ENCODE assay signal across 1 cellular context in the genomic region with DNA sequence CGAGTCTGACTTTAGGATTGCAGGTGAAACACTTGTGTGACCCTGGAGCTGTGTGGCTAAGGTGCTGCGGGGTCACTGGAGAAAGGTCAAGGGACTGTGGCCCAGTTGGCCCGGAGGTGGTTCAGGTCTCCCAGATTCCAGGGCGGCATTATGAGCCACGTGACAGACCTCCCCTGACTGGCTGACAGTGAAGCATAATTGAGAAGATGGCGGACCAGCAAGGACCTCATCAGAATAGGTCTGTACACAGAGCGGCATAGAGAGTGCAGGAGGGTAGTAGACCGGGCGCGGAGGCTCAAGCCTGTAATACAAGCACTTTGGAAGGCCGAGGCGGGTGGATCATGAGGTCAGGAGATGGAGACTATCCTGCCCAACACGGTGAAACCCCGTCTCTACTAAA.
A peak's percentile ranks its signal among the peaks of the same experiment; 100 is the strongest.
TF ChIP-seq lines count a peak whose summit lies in the region.

No MANE protein-coding gene starts in this region.

TF ChIP-seq in HepG2, 621 proteins besides CTCF, POLR2A, EP300 and RAD21 (continued from another document):
- TF ChIP-seq, protein P1, sequence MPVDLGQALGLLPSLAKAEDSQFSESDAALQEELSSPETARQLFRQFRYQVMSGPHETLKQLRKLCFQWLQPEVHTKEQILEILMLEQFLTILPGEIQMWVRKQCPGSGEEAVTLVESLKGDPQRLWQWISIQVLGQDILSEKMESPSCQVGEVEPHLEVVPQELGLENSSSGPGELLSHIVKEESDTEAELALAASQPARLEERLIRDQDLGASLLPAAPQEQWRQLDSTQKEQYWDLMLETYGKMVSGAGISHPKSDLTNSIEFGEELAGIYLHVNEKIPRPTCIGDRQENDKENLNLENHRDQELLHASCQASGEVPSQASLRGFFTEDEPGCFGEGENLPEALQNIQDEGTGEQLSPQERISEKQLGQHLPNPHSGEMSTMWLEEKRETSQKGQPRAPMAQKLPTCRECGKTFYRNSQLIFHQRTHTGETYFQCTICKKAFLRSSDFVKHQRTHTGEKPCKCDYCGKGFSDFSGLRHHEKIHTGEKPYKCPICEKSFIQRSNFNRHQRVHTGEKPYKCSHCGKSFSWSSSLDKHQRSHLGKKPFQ (CRISPR knock-in tag; IDR thresholded peaks at IDR 0.05; ENCODE audit: insufficient replicate concordance): no peak
- TF ChIP-seq MED13 (CRISPR knock-in tag; IDR thresholded peaks at IDR 0.05) (no peak), JUNB (CRISPR knock-in tag; IDR thresholded peaks at IDR 0.05; ENCODE audit: borderline replicate concordance) (no peak), ZNF792 (CRISPR knock-in tag; IDR thresholded peaks at IDR 0.05) (no peak), MED1 (CRISPR knock-in tag; IDR thresholded peaks at IDR 0.05) (no peak)
- TF ChIP-seq, protein P2, sequence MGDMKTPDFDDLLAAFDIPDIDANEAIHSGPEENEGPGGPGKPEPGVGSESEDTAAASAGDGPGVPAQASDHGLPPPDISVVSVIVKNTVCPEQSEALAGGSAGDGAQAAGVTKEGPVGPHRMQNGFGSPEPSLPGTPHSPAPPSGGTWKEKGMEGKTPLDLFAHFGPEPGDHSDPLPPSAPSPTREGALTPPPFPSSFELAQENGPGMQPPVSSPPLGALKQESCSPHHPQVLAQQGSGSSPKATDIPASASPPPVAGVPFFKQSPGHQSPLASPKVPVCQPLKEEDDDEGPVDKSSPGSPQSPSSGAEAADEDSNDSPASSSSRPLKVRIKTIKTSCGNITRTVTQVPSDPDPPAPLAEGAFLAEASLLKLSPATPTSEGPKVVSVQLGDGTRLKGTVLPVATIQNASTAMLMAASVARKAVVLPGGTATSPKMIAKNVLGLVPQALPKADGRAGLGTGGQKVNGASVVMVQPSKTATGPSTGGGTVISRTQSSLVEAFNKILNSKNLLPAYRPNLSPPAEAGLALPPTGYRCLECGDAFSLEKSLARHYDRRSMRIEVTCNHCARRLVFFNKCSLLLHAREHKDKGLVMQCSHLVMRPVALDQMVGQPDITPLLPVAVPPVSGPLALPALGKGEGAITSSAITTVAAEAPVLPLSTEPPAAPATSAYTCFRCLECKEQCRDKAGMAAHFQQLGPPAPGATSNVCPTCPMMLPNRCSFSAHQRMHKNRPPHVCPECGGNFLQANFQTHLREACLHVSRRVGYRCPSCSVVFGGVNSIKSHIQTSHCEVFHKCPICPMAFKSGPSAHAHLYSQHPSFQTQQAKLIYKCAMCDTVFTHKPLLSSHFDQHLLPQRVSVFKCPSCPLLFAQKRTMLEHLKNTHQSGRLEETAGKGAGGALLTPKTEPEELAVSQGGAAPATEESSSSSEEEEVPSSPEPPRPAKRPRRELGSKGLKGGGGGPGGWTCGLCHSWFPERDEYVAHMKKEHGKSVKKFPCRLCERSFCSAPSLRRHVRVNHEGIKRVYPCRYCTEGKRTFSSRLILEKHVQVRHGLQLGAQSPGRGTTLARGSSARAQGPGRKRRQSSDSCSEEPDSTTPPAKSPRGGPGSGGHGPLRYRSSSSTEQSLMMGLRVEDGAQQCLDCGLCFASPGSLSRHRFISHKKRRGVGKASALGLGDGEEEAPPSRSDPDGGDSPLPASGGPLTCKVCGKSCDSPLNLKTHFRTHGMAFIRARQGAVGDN (CRISPR knock-in tag; IDR thresholded peaks at IDR 0.05): 0 out of 2 replicates have a peak, but pooled peaks have one; percentile 17
TF ChIP-seq in HepG2: peak in this region for 7.
